In the genomic region with DNA sequence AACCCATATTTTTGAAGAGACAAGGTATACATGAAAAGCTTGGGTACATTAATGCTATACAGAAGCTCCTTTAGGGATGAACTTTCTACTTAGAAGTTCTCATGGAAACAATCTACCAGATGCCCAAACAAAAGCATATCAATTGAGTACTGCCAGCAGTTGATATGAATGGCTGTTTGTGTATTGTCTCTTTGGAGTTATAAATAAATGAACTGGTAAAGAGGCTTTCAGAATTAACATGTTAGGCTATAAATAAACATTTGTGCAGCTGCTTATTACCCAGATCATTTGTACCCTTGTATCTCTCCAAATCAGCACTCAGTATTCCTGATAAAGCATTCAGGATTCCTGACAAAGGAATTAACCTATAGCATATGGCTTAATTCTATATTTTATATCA, we compare ENCODE assay signal across 20 cellular contexts.
DNase-seq lines count a peak whose midpoint lies in the region; ATAC-seq and TF ChIP-seq lines count a peak whose summit lies in the region.
"Had no signal": no experiment of that assay in that cellular context is flagged by ENCODE, and none has a peak within 500 bp of the region (broad histone marks: within the 10 kb centered on the region; RNA-seq: fewer than 3 reads in every experiment).

No MANE protein-coding gene starts in this region.

- no peak overlapping the region for H3K27ac Mint-ChIP-seq in nephron progenitor cell
- H3K27ac Mint-ChIP-seq in activated T-cell treated with anti-CD3 and anti-CD28 coated beads, Interleukin-2, amount 50 U/mL, for 72 hours, result no peak overlapping the region

- H3K4me1 Mint-ChIP-seq in nephron progenitor cell, result no peaks in the 10 kb centered on the region
- H3K4me1 Mint-ChIP-seq in activated T-cell treated with anti-CD3 and anti-CD28 coated beads, Interleukin-2, amount 50 U/mL, for 72 hours (ENCODE audit: low read depth), result no peaks in the 10 kb centered on the region

- no peaks in the 10 kb centered on the region for H3K36me3 Mint-ChIP-seq in nephron progenitor cell (ENCODE audit: low read depth)
- no peaks in the 10 kb centered on the region for H3K36me3 Mint-ChIP-seq in activated T-cell treated with anti-CD3 and anti-CD28 coated beads, Interleukin-2, amount 50 U/mL, for 72 hours (ENCODE audit: insufficient read depth in 2 of 2)

- no peaks in the 10 kb centered on the region for H3K36me3 ChIP-seq in heart left ventricle
- H3K36me3 ChIP-seq in right atrium auricular region, result no peaks in the 10 kb centered on the region
- no peaks in the 10 kb centered on the region for H3K36me3 ChIP-seq in tibial nerve
- H3K36me3 ChIP-seq: MG63 had no signal

- no peaks in the 10 kb centered on the region for H3K27me3 Mint-ChIP-seq in nephron progenitor cell (ENCODE audit: low read depth, poor library complexity)
- H3K27me3 Mint-ChIP-seq in activated T-cell treated with anti-CD3 and anti-CD28 coated beads, Interleukin-2, amount 50 U/mL, for 72 hours (ENCODE audit: low read depth), result no peaks in the 10 kb centered on the region

- TF ChIP-seq CTCF in heart left ventricle (IDR thresholded peaks at IDR 0.05) (no peak), right atrium auricular region (IDR thresholded peaks at IDR 0.05) (no peak), nephron progenitor cell (IDR thresholded peaks at IDR 0.05) (no peak), tibial nerve (IDR thresholded peaks at IDR 0.05) (no peak)

- H3K4me3 Mint-ChIP-seq in nephron progenitor cell, result no peak overlapping the region
- no peak overlapping the region for H3K4me3 Mint-ChIP-seq in activated T-cell treated with anti-CD3 and anti-CD28 coated beads, Interleukin-2, amount 50 U/mL, for 72 hours

- peak overlapping the region in 10 of 12 donors; percentile 12 to 71 (median 29) for H3K27ac ChIP-seq in heart left ventricle
- H3K27ac ChIP-seq in right atrium auricular region, result peak overlapping the region in 1 of 2 donors; percentile 59
- H3K27ac ChIP-seq in tibial nerve, result no peak overlapping the region
- H3K27ac ChIP-seq: PC-9, SK-N-MC had no signal

- DNase-seq in heart left ventricle, result no peak
- DNase-seq in right atrium auricular region (ENCODE audit: low spot score), result no peak
- DNase-seq in NCI-H345 (lab: John Stamatoyannopoulos, UW), result peak; percentile 81
- peak; percentile 23 for DNase-seq in inferior parietal cortex (ENCODE audit: extremely low spot score)
- DNase-seq in superior temporal gyrus (ENCODE audit: extremely low spot score), result peak; percentile 68
- no peak for DNase-seq in nephron progenitor cell
- no peak for DNase-seq in tibial nerve (ENCODE audit: low spot score in 2 of 2)
- no peak for DNase-seq in activated T-cell treated with anti-CD3 and anti-CD28 coated beads, Interleukin-2, amount 50 U/mL, for 72 hours
- DNase-seq: ACHN, AML-193, Calu3, DND-41, HCEC 1CT, IMR-90, Karpas-422, MG63, NCI-H2029, NCI-H524 treated with DMSO at 0.1 percent for 48 hours had no signal

- peaks cover 0 to 19% (median 8%) of the 10 kb centered on the region in 12 donors for H3K4me1 ChIP-seq in heart left ventricle
- peaks cover 0 to 31% of the 10 kb centered on the region in 2 donors for H3K4me1 ChIP-seq in right atrium auricular region
- peaks cover 0 to 3% (median 0%) of the 10 kb centered on the region in 4 donors for H3K4me1 ChIP-seq in tibial nerve

- H3K27me3 ChIP-seq in heart left ventricle (no peaks in the 10 kb centered on the region), right atrium auricular region (no peaks in the 10 kb centered on the region), tibial nerve (no peaks in the 10 kb centered on the region)
- H3K27me3 ChIP-seq: MG63 had no signal

- H3K9me3 ChIP-seq in heart left ventricle, result no peaks in the 10 kb centered on the region
- no peaks in the 10 kb centered on the region for H3K9me3 ChIP-seq in right atrium auricular region
- H3K9me3 ChIP-seq in tibial nerve, result no peaks in the 10 kb centered on the region
- H3K9me3 ChIP-seq: MG63 had no signal

- TF ChIP-seq EP300 in tibial nerve (IDR thresholded peaks at IDR 0.05), result no peak

- intact Hi-C loops in heart left ventricle (cut with DNase I), result loop anchor here in 1 of 10 donors (10.0 kb wide), 1 partner anchor 802 kb away; no protein-coding TSS in a partner anchor

- peak; percentile 81 to 86 (median 86) for ATAC-seq in heart left ventricle
- ATAC-seq in activated T-cell treated with anti-CD3 and anti-CD28 coated beads, Interleukin-2, amount 50 U/mL, for 72 hours (replicated peaks in 1 of 2), result no peak

- no peak overlapping the region for H3K4me3 ChIP-seq in heart left ventricle
- no peak overlapping the region for H3K4me3 ChIP-seq in right atrium auricular region
- no peak overlapping the region for H3K4me3 ChIP-seq in tibial nerve
- H3K4me3 ChIP-seq: MG63, PC-9, SK-N-MC had no signal

- H3K9me3 Mint-ChIP-seq in nephron progenitor cell, result no peaks in the 10 kb centered on the region
- peaks cover 0 to 1% of the 10 kb centered on the region in 2 donors for H3K9me3 Mint-ChIP-seq in activated T-cell treated with anti-CD3 and anti-CD28 coated beads, Interleukin-2, amount 50 U/mL, for 72 hours

- no peak for TF ChIP-seq POLR2A in heart left ventricle (IDR thresholded peaks at IDR 0.05)
- no peak for TF ChIP-seq POLR2A in tibial nerve (IDR thresholded peaks at IDR 0.05)

Comparison
In these comparisons a context has a peak if more than half of its experiments do, and no peak if none do; other contexts are left out.
1. ATAC-seq: peak in heart left ventricle (4 of 4); none in activated T-cell treated with anti-CD3 and anti-CD28 coated beads, Interleukin-2, amount 50 U/mL, for 72 hours (0 of 2).
2. DNase-seq: peak in NCI-H345 (single experiment), inferior parietal cortex (single experiment) and superior temporal gyrus (single experiment); none in heart left ventricle (0 of 5), right atrium auricular region (single experiment), nephron progenitor cell (single experiment), tibial nerve (0 of 2) and activated T-cell treated with anti-CD3 and anti-CD28 coated beads, Interleukin-2, amount 50 U/mL, for 72 hours (0 of 2).
3. H3K27ac ChIP-seq: peak in heart left ventricle (10 of 12); none in tibial nerve (0 of 4).